11 cellular contexts compared by ENCODE assay signal in the genomic region with DNA sequence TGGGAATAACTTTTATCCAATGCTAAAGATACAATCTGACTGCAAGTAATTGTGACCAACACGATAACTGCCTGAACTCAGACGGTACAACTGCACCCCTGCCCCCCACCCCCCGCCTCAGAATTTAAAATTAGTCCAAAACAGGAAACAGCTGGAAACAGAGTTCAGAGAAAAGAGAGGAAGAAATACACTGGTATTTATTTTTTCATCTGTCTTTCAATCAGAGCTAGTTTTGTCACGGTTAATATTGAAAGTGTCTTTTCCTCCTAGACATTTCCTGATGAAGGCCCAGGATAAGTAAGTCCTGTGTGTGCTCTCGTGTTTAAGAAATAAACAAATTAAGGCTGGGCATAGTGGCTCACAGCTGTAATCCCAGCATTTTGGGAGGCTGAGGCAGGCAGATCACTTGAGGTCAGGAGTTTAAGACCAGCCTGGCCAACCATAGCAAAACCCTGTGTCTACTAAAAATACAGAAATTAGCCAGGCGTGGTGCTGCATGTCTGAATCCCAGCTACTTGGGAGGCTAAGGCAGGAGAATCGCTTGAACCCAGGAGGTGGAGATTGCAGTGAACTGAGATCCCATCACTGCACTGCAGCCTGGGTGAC. TPM values are rescaled to one million over a fixed set of nuclear protein-coding genes. Genes with fewer than 3 reads are reported as not detected.
DNase-seq lines count a peak whose midpoint lies in the region; ATAC-seq and TF ChIP-seq lines count a peak whose summit lies in the region.
"Had no signal": no experiment of that assay in that cellular context is flagged by ENCODE, and none has a peak within 500 bp of the region (broad histone marks: within the 10 kb centered on the region; RNA-seq: fewer than 3 reads in every experiment).

No MANE protein-coding gene starts in this region.

- no peaks in the 10 kb centered on the region for H3K36me3 Mint-ChIP-seq in endothelial cell (ENCODE audit: low read depth, unreplicated experiment)

- H3K36me3 ChIP-seq in GM06990 (ENCODE audit: control insufficient read depth, insufficient read depth, low read length) (no peaks in the 10 kb centered on the region; the same call in 1 of the 2 replicates), Karpas-422 (ENCODE audit: insufficient read depth, low read length) (no peaks in the 10 kb centered on the region), sigmoid colon (no peaks in the 10 kb centered on the region), vagina (no peaks in the 10 kb centered on the region)
- H3K36me3 ChIP-seq: WERI-Rb-1 had no signal

- 0 out of 2 replicates have a peak overlapping the region, but pooled peaks have one; percentile 8 for H3K9ac ChIP-seq in Karpas-422 (ENCODE audit: low read length)

- DNase-seq in GM06990 (ENCODE audit: extremely low read depth, insufficient read length) (no peak), Karpas-422 (no peak), endothelial cell (ENCODE audit: low spot score) (no peak), sigmoid colon (no peak), vagina (ENCODE audit: extremely low spot score in 2 of 2) (no peak), RKO (ENCODE audit: low spot score) (no peak)
- no peak for DNase-seq in stimulated activated naive CD4-positive, alpha-beta T cell (lab: John Stamatoyannopoulos, UW)
- DNase-seq: NCI-H446 treated with DMSO at 0.1 percent for 48 hours, WERI-Rb-1 had no signal

- H3K4me2 ChIP-seq in Karpas-422 (ENCODE audit: low read depth, low read length, poor library complexity, severe bottlenecking): no peak overlapping the region

- H3K27me3 Mint-ChIP-seq in endothelial cell (ENCODE audit: unreplicated experiment): peaks cover 2% of the 10 kb centered on the region

- no peak for TF ChIP-seq CTCF in GM06990 (IDR thresholded peaks at IDR 0.05; ENCODE audit: insufficient read depth, low read length, poor library complexity, severe bottlenecking)
- TF ChIP-seq CTCF in endothelial cell (IDR thresholded peaks at IDR 0.05; ENCODE audit: unreplicated experiment): no peak
- TF ChIP-seq CTCF in sigmoid colon (IDR thresholded peaks at IDR 0.05): no peak
- no peak for TF ChIP-seq CTCF in vagina (IDR thresholded peaks at IDR 0.05)

- no peak for TF ChIP-seq POLR2A in sigmoid colon (IDR thresholded peaks at IDR 0.05)
- TF ChIP-seq POLR2A in vagina (IDR thresholded peaks at IDR 0.05): no peak

- H3K9me2 ChIP-seq in Karpas-422 (replicated peaks; ENCODE audit: insufficient read depth, low read length): no peaks in the 10 kb centered on the region

- H3K4me3 Mint-ChIP-seq in endothelial cell (ENCODE audit: unreplicated experiment): no peak overlapping the region

- H3K9me3 Mint-ChIP-seq in endothelial cell (ENCODE audit: unreplicated experiment): no peaks in the 10 kb centered on the region

- H3K27me3 ChIP-seq in GM06990 (replicated peaks; ENCODE audit: control insufficient read depth, insufficient read depth, low read length) (no peaks in the 10 kb centered on the region), Karpas-422 (ENCODE audit: low read length) (no peaks in the 10 kb centered on the region), sigmoid colon (no peaks in the 10 kb centered on the region), vagina (no peaks in the 10 kb centered on the region)

- 27 to 51% methylated on average over 7 of the region's 7 CpGs for WGBS in sigmoid colon, 2 donors

- no peaks in the 10 kb centered on the region for H3K79me2 ChIP-seq in Karpas-422 (ENCODE audit: low read length)

- H3K9me3 ChIP-seq in Karpas-422 (ENCODE audit: low read length) (no peaks in the 10 kb centered on the region), sigmoid colon (no peaks in the 10 kb centered on the region), vagina (no peaks in the 10 kb centered on the region)

- H3K27ac ChIP-seq in Karpas-422 (ENCODE audit: low read length) (no peak overlapping the region), sigmoid colon (peak overlapping the region; percentile 88 to 93 (median 88)), vagina (no peak overlapping the region)
- H3K27ac ChIP-seq: WERI-Rb-1 had no signal

- intact Hi-C loops in sigmoid colon (cut with DNase I) (loop anchor here (5.0 to 10.0 kb wide), 2 partner anchors 39 to 588 kb away; a partner anchor contains a TSS), vagina (cut with DNase I) (no loop called here)

- H4K20me1 ChIP-seq in Karpas-422 (ENCODE audit: insufficient read depth, low read depth, low read length): no peaks in the 10 kb centered on the region

- ATAC-seq in HG03565 (IDR thresholded peaks at IDR 0.05; ENCODE audit: unreplicated experiment): no peak

- peak overlapping the region; percentile 31 for H3K4me3 ChIP-seq in GM06990 (replicated peaks; ENCODE audit: low read depth, low read length)
- H3K4me3 ChIP-seq in Karpas-422 (ENCODE audit: low read length): no peak overlapping the region
- H3K4me3 ChIP-seq in sigmoid colon: no peak overlapping the region
- H3K4me3 ChIP-seq in vagina: no peak overlapping the region

- H3K4me1 ChIP-seq in Karpas-422 (ENCODE audit: low read length) (peaks cover 20% of the 10 kb centered on the region), sigmoid colon (peaks cover 0 to 100% (median 92%) of the 10 kb centered on the region in 4 donors), vagina (peaks cover 81% of the 10 kb centered on the region)

- peak overlapping the region; percentile 38 for H3K27ac Mint-ChIP-seq in endothelial cell (ENCODE audit: unreplicated experiment)

- TF ChIP-seq EP300 in sigmoid colon (IDR thresholded peaks at IDR 0.05): no peak

- H3K4me1 Mint-ChIP-seq in endothelial cell (ENCODE audit: unreplicated experiment): peaks cover 48% of the 10 kb centered on the region

- H2AFZ ChIP-seq in Karpas-422 (ENCODE audit: low read length): no peak overlapping the region

RNA-seq across cellular contexts. Expression of a gene that starts 21.5 kb away (rescaled TPM):
- total RNA-seq in Karpas-422 (2014; rRNA removed; shearing (Covaris generic); ENCODE audit: low replicate concordance): 2.3 and 8.5 TPM in 2 replicates
- total RNA-seq in endothelial cell (ENCODE audit: unreplicated experiment) (15.5 TPM), sigmoid colon (10 to 100 TPM; 27.1 to 41.0 (median 30.5) TPM), vagina (26.3 TPM)
- polyA plus RNA-seq in sigmoid colon: 10 to 100 TPM; 20.1 to 24.7 (median 21.0) TPM
- total RNA-seq: G401 had no signal

RNA-seq across cellular contexts. Expression of a gene that starts 43.9 kb away (rescaled TPM):
- total RNA-seq in Karpas-422 (2014; rRNA removed; shearing (Covaris generic); ENCODE audit: low replicate concordance): 35.6 and 41.5 TPM in 2 replicates
- total RNA-seq in endothelial cell (ENCODE audit: unreplicated experiment) (95.2 TPM), sigmoid colon (10 to 100 TPM; 22.7 to 35.3 (median 28.9) TPM), vagina (29.7 TPM)
- 10 to 100 TPM in 2 of 3 donors, 1 to 10 TPM in 1; 9.6 to 55.8 (median 25.2) TPM for polyA plus RNA-seq in sigmoid colon

RNA-seq across cellular contexts. Expression of a gene that starts 45.5 kb away (rescaled TPM):
- not detected in 2 replicates for total RNA-seq in Karpas-422 (2014; rRNA removed; shearing (Covaris generic); ENCODE audit: low replicate concordance)
- not detected for total RNA-seq in endothelial cell (ENCODE audit: unreplicated experiment)
- not detected for total RNA-seq in sigmoid colon
- under 1 TPM in 1 of 3 donors, not detected in 2; 0.03 TPM for polyA plus RNA-seq in sigmoid colon
- not detected for total RNA-seq in vagina
- total RNA-seq: G401 had no signal

Comparison
In these comparisons a context has a peak if more than half of its experiments do, and no peak if none do; other contexts are left out.
1. H3K27ac ChIP-seq: peak in sigmoid colon (4 of 4); none in Karpas-422 (single experiment) and vagina (single experiment).